12 cellular contexts compared by ENCODE assay signal in genomic region chr7:142104550-142105527, GRCh38. TPM values are rescaled to one million over a fixed set of nuclear protein-coding genes. Genes with fewer than 3 reads are reported as not detected.
DNase-seq lines count a peak whose midpoint lies in the region; ATAC-seq and TF ChIP-seq lines count a peak whose summit lies in the region.
"Had no signal": no experiment of that assay in that cellular context is flagged by ENCODE, and none has a peak within 500 bp of the region (broad histone marks: within the 10 kb centered on the region; RNA-seq: fewer than 3 reads in every experiment).

No MANE protein-coding gene starts in this region.

- no peak for ATAC-seq in WTC11
- peak; percentile 56 to 78 (median 66) for ATAC-seq in right lobe of liver
- no peak for ATAC-seq in HG03565 (IDR thresholded peaks at IDR 0.05; ENCODE audit: unreplicated experiment)
- no peak for ATAC-seq in GM21528 (IDR thresholded peaks at IDR 0.05; ENCODE audit: low FRiP score, unreplicated experiment)
- no peak for ATAC-seq in GM18907 (IDR thresholded peaks at IDR 0.05; ENCODE audit: unreplicated experiment)
- ATAC-seq: activated CD4-positive, alpha-beta T cell treated with anti-CD3 and anti-CD28 coated beads for 36 hours; left lobe of liver; stimulated activated naive CD8-positive, alpha-beta T cell treated with anti-CD3 and anti-CD28 coated beads, Interleukin-15, amount 100 ng/mL, for 72 hours had no signal

- TF ChIP-seq CTCF in WTC11 (IDR thresholded peaks at IDR 0.05) (no peak), right lobe of liver (IDR thresholded peaks at IDR 0.05) (no peak)

- H3K79me2 ChIP-seq in ACC112 (ENCODE audit: control insufficient read depth, insufficient read depth, low read length, unreplicated experiment) = no peaks in the 10 kb centered on the region

- CTCF ChIA-PET in WTC11 (lab: Charles Lee) = no interaction called here

- no peak overlapping the region for H3K27ac Mint-ChIP-seq in WTC11
- H3K27ac Mint-ChIP-seq: activated CD4-positive, alpha-beta T cell treated with anti-CD3 and anti-CD28 coated beads for 36 hours; activated naive CD8-positive, alpha-beta T cell treated with anti-CD3 and anti-CD28 coated beads, Interleukin-2, amount 10 ng/mL, durations not matched to agents 7 days and 5 days; stimulated activated naive CD8-positive, alpha-beta T cell treated with anti-CD3 and anti-CD28 coated beads, Interleukin-15, amount 100 ng/mL, for 72 hours had no signal

- H3K9me3 ChIP-seq in right lobe of liver = no peaks in the 10 kb centered on the region

- H3K27me3 ChIP-seq in ACC112 (ENCODE audit: insufficient read depth, low read length) (no peaks in the 10 kb centered on the region), right lobe of liver (no peaks in the 10 kb centered on the region)

- H3K27me3 Mint-ChIP-seq in WTC11 (ENCODE audit: low read depth) = no peaks in the 10 kb centered on the region
- H3K27me3 Mint-ChIP-seq: stimulated activated naive CD8-positive, alpha-beta T cell treated with anti-CD3 and anti-CD28 coated beads, Interleukin-15, amount 100 ng/mL, for 72 hours had no signal

- no peaks in the 10 kb centered on the region for H3K4me1 Mint-ChIP-seq in WTC11
- H3K4me1 Mint-ChIP-seq: activated CD4-positive, alpha-beta T cell treated with anti-CD3 and anti-CD28 coated beads for 36 hours; stimulated activated naive CD8-positive, alpha-beta T cell treated with anti-CD3 and anti-CD28 coated beads, Interleukin-15, amount 100 ng/mL, for 72 hours had no signal

- no peak for TF ChIP-seq POLR2A in right lobe of liver (IDR thresholded peaks at IDR 0.05)

- peak overlapping the region; percentile 11; the same call in 1 of the 2 replicates for H3K4me3 ChIP-seq in ACC112 (ENCODE audit: low read depth, low read length)
- H3K4me3 ChIP-seq in right lobe of liver = no peak overlapping the region

- no peak overlapping the region for H3K4me3 Mint-ChIP-seq in WTC11
- H3K4me3 Mint-ChIP-seq: activated CD4-positive, alpha-beta T cell treated with anti-CD3 and anti-CD28 coated beads for 36 hours; activated naive CD8-positive, alpha-beta T cell treated with anti-CD3 and anti-CD28 coated beads, Interleukin-2, amount 10 ng/mL, durations not matched to agents 7 days and 5 days; stimulated activated naive CD8-positive, alpha-beta T cell treated with anti-CD3 and anti-CD28 coated beads, Interleukin-15, amount 100 ng/mL, for 72 hours had no signal

- peak overlapping the region; percentile 11 for H2AFZ ChIP-seq in ACC112 (ENCODE audit: low read length, unreplicated experiment)

- WGBS in right lobe of liver (ENCODE audit: insufficient coverage, low coverage, low lambda C conversion rate, missing lambda C conversion rate) = 63% methylated on average over 6 of the region's 6 CpGs

- DNase-seq in KG1 (lab: John Stamatoyannopoulos, UW) (peak; percentile 1), WTC11 (ENCODE audit: low spot score) (no peak), right lobe of liver (no peak), activated gamma-delta T cell (lab: John Stamatoyannopoulos, UW) (no peak)
- DNase-seq: activated CD4-positive, alpha-beta T cell treated with anti-CD3 and anti-CD28 coated beads for 36 hours; activated naive CD8-positive, alpha-beta T cell treated with anti-CD3 and anti-CD28 coated beads, Interleukin-2, amount 10 ng/mL, durations not matched to agents 7 days and 5 days; stimulated activated naive CD8-positive, alpha-beta T cell treated with anti-CD3 and anti-CD28 coated beads, Interleukin-15, amount 100 ng/mL, for 72 hours had no signal

- intact Hi-C loops in right lobe of liver (cut with DNase I) = no loop called here

- H3K4me1 ChIP-seq in ACC112 (ENCODE audit: control insufficient read depth, insufficient read depth, low read length, unreplicated experiment) (no peaks in the 10 kb centered on the region), right lobe of liver (no peaks in the 10 kb centered on the region)

- no peaks in the 10 kb centered on the region for H3K9me3 Mint-ChIP-seq in WTC11
- H3K9me3 Mint-ChIP-seq: activated naive CD8-positive, alpha-beta T cell treated with anti-CD3 and anti-CD28 coated beads, Interleukin-2, amount 10 ng/mL, durations not matched to agents 7 days and 5 days; stimulated activated naive CD8-positive, alpha-beta T cell treated with anti-CD3 and anti-CD28 coated beads, Interleukin-15, amount 100 ng/mL, for 72 hours had no signal

- H3K36me3 Mint-ChIP-seq in WTC11 = no peaks in the 10 kb centered on the region
- H3K36me3 Mint-ChIP-seq: activated naive CD8-positive, alpha-beta T cell treated with anti-CD3 and anti-CD28 coated beads, Interleukin-2, amount 10 ng/mL, durations not matched to agents 7 days and 5 days had no signal

- H3K36me3 ChIP-seq in ACC112 (ENCODE audit: insufficient read depth, low read length) (no peaks in the 10 kb centered on the region), right lobe of liver (no peaks in the 10 kb centered on the region)

- peak overlapping the region; percentile 7 for H3K27ac ChIP-seq in ACC112 (ENCODE audit: low read depth, low read length)
- no peak overlapping the region for H3K27ac ChIP-seq in right lobe of liver

- POLR2A ChIA-PET in WTC11 (lab: Charles Lee) = no interaction called here

TF ChIP-seq in WTC11, 78 proteins besides CTCF, POLR2A, EP300 and RAD21:
- TF ChIP-seq GABPB1 (CRISPR knock-in tag; IDR thresholded peaks at IDR 0.05) = 0 out of 2 replicates have a peak, but pooled peaks have one; percentile 22
- no peak for TF ChIP-seq JAZF1 (CRISPR knock-in tag; IDR thresholded peaks at IDR 0.05)
- no peak for TF ChIP-seq PRDM15 (CRISPR knock-in tag; IDR thresholded peaks at IDR 0.05)

RNA-seq across cellular contexts. Expression of gene MGAM2, which starts 6.7 kb away (rescaled TPM):
- 0.09 TPM in 1 of 3 replicates, not detected in the others for total RNA-seq in WTC11 (2021)
- 1 to 10 TPM in 1 of 6 experiments, under 1 TPM in 5; 0.09 to 4.4 (median 0.25) TPM for total RNA-seq in right lobe of liver
- total RNA-seq: activated CD4-positive, alpha-beta T cell treated with anti-CD3 and anti-CD28 coated beads for 36 hours; activated naive CD8-positive, alpha-beta T cell treated with anti-CD3 and anti-CD28 coated beads, Interleukin-2, amount 10 ng/mL, durations not matched to agents 7 days and 5 days had no signal

Comparison
In these comparisons a context has a peak if more than half of its experiments do, and no peak if none do; other contexts are left out.
1. ATAC-seq: peak in right lobe of liver (4 of 4); none in WTC11 (single experiment), HG03565 (single experiment), GM21528 (single experiment) and GM18907 (single experiment).